33 cellular contexts compared by ENCODE assay signal in the genomic region with DNA sequence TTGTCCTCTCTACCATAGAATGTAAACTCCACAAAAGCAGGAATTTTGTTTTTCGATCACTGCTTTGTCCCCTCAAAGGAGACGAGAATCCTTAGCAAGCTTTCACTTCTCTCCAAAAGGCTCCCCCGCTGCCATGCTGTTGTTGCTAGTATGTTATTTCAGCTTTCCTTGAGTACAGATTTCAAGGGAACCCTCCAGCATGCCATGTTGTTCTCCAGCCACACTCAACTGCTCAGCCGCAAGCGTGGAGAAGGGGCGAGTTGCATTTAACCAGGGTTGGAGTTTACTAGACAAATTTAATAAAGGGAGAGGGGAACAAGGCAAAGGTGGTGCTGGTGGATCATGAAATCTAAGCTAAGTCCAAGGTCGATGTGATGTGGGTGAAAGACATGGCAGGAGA. TPM values are rescaled to one million over a fixed set of nuclear protein-coding genes. Genes with fewer than 3 reads are reported as not detected.
"Had no signal": no experiment of that assay in that cellular context is flagged by ENCODE, and none has a peak within 500 bp of the region (broad histone marks: within the 10 kb centered on the region; RNA-seq: fewer than 3 reads in every experiment).

No MANE protein-coding gene starts in this region.

- ATAC-seq: activated naive CD8-positive, alpha-beta T cell treated with anti-CD3 and anti-CD28 coated beads, Interleukin-2, amount 50 U/mL, for 24 hours; activated T-cell treated with anti-CD3 and anti-CD28 coated beads, Interleukin-2, amount 50 U/mL, for 4 hours; activated T-cell treated with anti-CD3 and anti-CD28 coated beads, Interleukin-2, amount 50 U/mL, for 72 hours had no signal

- H3K4me1 Mint-ChIP-seq: activated B cell treated with CpG ODN at 0.5 μM for 24 hours; activated naive CD4-positive, alpha-beta T cell treated with anti-CD3 and anti-CD28 coated beads, Interleukin-2, amount 50 U/mL, for 24 hours; brain had no signal

- H3K27ac Mint-ChIP-seq: activated B cell treated with CpG ODN at 0.5 μM for 24 hours; activated CD4-positive, alpha-beta memory T cell treated with anti-CD3 and anti-CD28 coated beads for 36 hours; activated CD4-positive, alpha-beta T cell treated with anti-CD3 and anti-CD28 coated beads, Interleukin-2, amount 10 ng/mL, durations not matched to agents 24 days and 14 days; activated naive CD4-positive, alpha-beta T cell treated with anti-CD3 and anti-CD28 coated beads, Interleukin-2, amount 10 ng/mL, durations not matched to agents 7 days and 5 days; activated naive CD4-positive, alpha-beta T cell treated with anti-CD3 and anti-CD28 coated beads, Interleukin-2, amount 50 U/mL, for 24 hours; activated naive CD8-positive, alpha-beta T cell; activated naive CD8-positive, alpha-beta T cell treated with anti-CD3 and anti-CD28 coated beads, Interleukin-2, amount 50 U/mL, for 24 hours; activated T-cell treated with anti-CD3 and anti-CD28 coated beads, Interleukin-2, amount 50 U/mL, for 72 hours; activated T-helper 2 cell treated with anti-CD3 and anti-CD28 coated beads, Interferon-gamma antibody, Interleukin-2, Interleukin-4, amounts not matched to agents 10 μg/mL and 5 μg/mL and 100 μg/mL, durations not matched to agents 14 hours and 24 hours and 36 hours; brain; T-helper 1 cell treated with Interleukin-12 subunit alpha and Interleukin-12 subunit beta and Interleukin-4 antibody, amounts not matched to agents 30 μg/mL and 1 μg/mL, for 36 hours; T-helper 2 cell treated with Interferon-gamma antibody and Interleukin-4, amounts not matched to agents 5 μg/mL and 100 μg/mL, for 36 hours had no signal

- H3K9me3 Mint-ChIP-seq: activated B cell treated with CpG ODN at 0.5 μM for 24 hours; activated CD4-positive, alpha-beta memory T cell treated with anti-CD3 and anti-CD28 coated beads for 36 hours; activated CD4-positive, alpha-beta T cell treated with anti-CD3 and anti-CD28 coated beads, Interleukin-2, amount 10 ng/mL, durations not matched to agents 24 days and 14 days; activated naive CD4-positive, alpha-beta T cell treated with anti-CD3 and anti-CD28 coated beads, Interleukin-2, amount 10 ng/mL, durations not matched to agents 7 days and 5 days; activated naive CD4-positive, alpha-beta T cell treated with anti-CD3 and anti-CD28 coated beads, Interleukin-2, amount 50 U/mL, for 24 hours; activated naive CD8-positive, alpha-beta T cell treated with anti-CD3 and anti-CD28 coated beads, Interleukin-2, amount 10 ng/mL, durations not matched to agents 7 days and 5 days; activated naive CD8-positive, alpha-beta T cell treated with anti-CD3 and anti-CD28 coated beads, Interleukin-2, amount 50 U/mL, for 24 hours; activated T-cell treated with anti-CD3 and anti-CD28 coated beads, Interleukin-2, amount 50 U/mL, for 4 hours; activated T-cell treated with anti-CD3 and anti-CD28 coated beads, Interleukin-2, amount 50 U/mL, for 72 hours; activated T-helper 2 cell treated with anti-CD3 and anti-CD28 coated beads, Interferon-gamma antibody, Interleukin-2, Interleukin-4, amounts not matched to agents 10 μg/mL and 5 μg/mL and 100 μg/mL, durations not matched to agents 14 hours and 24 hours and 36 hours; central memory CD8-positive, alpha-beta T cell; T-helper 1 cell treated with Interleukin-12 subunit alpha and Interleukin-12 subunit beta and Interleukin-4 antibody, amounts not matched to agents 30 μg/mL and 1 μg/mL, for 36 hours; T-helper 2 cell treated with Interferon-gamma antibody and Interleukin-4, amounts not matched to agents 5 μg/mL and 100 μg/mL, for 36 hours had no signal

- H3K27me3 Mint-ChIP-seq: activated B cell treated with CpG ODN at 0.5 μM for 24 hours; activated CD4-positive, alpha-beta memory T cell treated with anti-CD3 and anti-CD28 coated beads for 36 hours; activated CD4-positive, alpha-beta T cell treated with anti-CD3 and anti-CD28 coated beads, Interleukin-2, amount 10 ng/mL, durations not matched to agents 24 days and 14 days; activated naive CD4-positive, alpha-beta T cell treated with anti-CD3 and anti-CD28 coated beads, Interleukin-2, amount 10 ng/mL, durations not matched to agents 7 days and 5 days; activated naive CD4-positive, alpha-beta T cell treated with anti-CD3 and anti-CD28 coated beads, Interleukin-2, amount 50 U/mL, for 24 hours; activated naive CD8-positive, alpha-beta T cell; activated naive CD8-positive, alpha-beta T cell treated with anti-CD3 and anti-CD28 coated beads, Interleukin-2, amount 10 ng/mL, durations not matched to agents 7 days and 5 days; activated naive CD8-positive, alpha-beta T cell treated with anti-CD3 and anti-CD28 coated beads, Interleukin-2, amount 50 U/mL, for 24 hours; brain; central memory CD8-positive, alpha-beta T cell had no signal

- DNase-seq: activated B cell treated with CpG ODN at 0.5 μM for 24 hours; activated CD4-positive, alpha-beta memory T cell treated with anti-CD3 and anti-CD28 coated beads for 36 hours; activated CD4-positive, alpha-beta T cell treated with anti-CD3 and anti-CD28 coated beads for 4 hours; activated CD4-positive, alpha-beta T cell treated with anti-CD3 and anti-CD28 coated beads, Interleukin-2, amount 10 ng/mL, durations not matched to agents 24 days and 14 days; activated CD4-positive, alpha-beta T cell treated with anti-CD3 and anti-CD28 coated beads, Interleukin-2, amount 50 U/mL, for 1 hour; activated CD4-positive, alpha-beta T cell treated with anti-CD3 and anti-CD28 coated beads, Interleukin-2, amount 50 U/mL, for 4 hours; activated CD4-positive, CD25-positive, alpha-beta regulatory T cell treated with anti-CD3 and anti-CD28 coated beads, Interleukin-2, amount 50 U/mL, for 72 hours; activated CD8-positive, alpha-beta memory T cell treated with anti-CD3 and anti-CD28 coated beads, Interleukin-2, amount 50 U/mL, for 4 hours; activated effector memory CD4-positive, alpha-beta T cell treated with Interleukin-2 at 50 U/mL for 16 hours; activated gamma-delta T cell; activated naive CD4-positive, alpha-beta T cell treated with anti-CD3 and anti-CD28 coated beads, Interleukin-2, amount 10 ng/mL, durations not matched to agents 7 days and 5 days; activated naive CD4-positive, alpha-beta T cell treated with Interleukin-2 at 50 U/mL for 16 hours; activated naive CD8-positive, alpha-beta T cell treated with anti-CD3 and anti-CD28 coated beads, Interleukin-2, amount 10 ng/mL, durations not matched to agents 7 days and 5 days; activated naive CD8-positive, alpha-beta T cell treated with anti-CD3 and anti-CD28 coated beads, Interleukin-2, amount 50 U/mL, for 24 hours; activated T-cell treated with anti-CD3 and anti-CD28 coated beads for 4 hours; activated T-cell treated with anti-CD3 and anti-CD28 coated beads, Interleukin-2, amount 50 U/mL, for 1 hour; activated T-cell treated with anti-CD3 and anti-CD28 coated beads, Interleukin-2, amount 50 U/mL, for 4 hours; activated T-cell treated with anti-CD3 and anti-CD28 coated beads, Interleukin-2, amount 50 U/mL, for 72 hours; amygdala; anterior cingulate cortex; caudate nucleus; cerebellar nuclear complex; T-helper 1 cell; T-helper 2 cell; T-helper 9 cell had no signal

- H3K4me3 Mint-ChIP-seq: activated B cell treated with CpG ODN at 0.5 μM for 24 hours; activated CD4-positive, alpha-beta memory T cell treated with anti-CD3 and anti-CD28 coated beads for 36 hours; activated CD4-positive, alpha-beta T cell treated with anti-CD3 and anti-CD28 coated beads, Interleukin-2, amount 10 ng/mL, durations not matched to agents 24 days and 14 days; activated naive CD4-positive, alpha-beta T cell treated with anti-CD3 and anti-CD28 coated beads, Interleukin-2, amount 10 ng/mL, durations not matched to agents 7 days and 5 days; activated naive CD4-positive, alpha-beta T cell treated with anti-CD3 and anti-CD28 coated beads, Interleukin-2, amount 50 U/mL, for 24 hours; activated naive CD8-positive, alpha-beta T cell; activated naive CD8-positive, alpha-beta T cell treated with anti-CD3 and anti-CD28 coated beads, Interleukin-2, amount 10 ng/mL, durations not matched to agents 7 days and 5 days; activated naive CD8-positive, alpha-beta T cell treated with anti-CD3 and anti-CD28 coated beads, Interleukin-2, amount 50 U/mL, for 24 hours; activated T-cell treated with anti-CD3 and anti-CD28 coated beads, Interleukin-2, amount 50 U/mL, for 4 hours; activated T-cell treated with anti-CD3 and anti-CD28 coated beads, Interleukin-2, amount 50 U/mL, for 72 hours; brain; central memory CD8-positive, alpha-beta T cell; T-helper 1 cell treated with Interleukin-12 subunit alpha and Interleukin-12 subunit beta and Interleukin-4 antibody, amounts not matched to agents 30 μg/mL and 1 μg/mL, for 36 hours; T-helper 2 cell treated with Interferon-gamma antibody and Interleukin-4, amounts not matched to agents 5 μg/mL and 100 μg/mL, for 36 hours had no signal

RNA-seq across cellular contexts. Expression of a gene that starts 43.9 kb away (rescaled TPM):
- total RNA-seq: ascending aorta had no signal
